Comparison of ENCODE assay signal across 8 cellular contexts in genomic region chr12:88579941-88580871, GRCh38. TPM values are rescaled to one million over a fixed set of nuclear protein-coding genes. Genes with fewer than 3 reads are reported as not detected.
DNase-seq lines count a peak whose midpoint lies in the region; ATAC-seq and TF ChIP-seq lines count a peak whose summit lies in the region.

A gene with protein sequence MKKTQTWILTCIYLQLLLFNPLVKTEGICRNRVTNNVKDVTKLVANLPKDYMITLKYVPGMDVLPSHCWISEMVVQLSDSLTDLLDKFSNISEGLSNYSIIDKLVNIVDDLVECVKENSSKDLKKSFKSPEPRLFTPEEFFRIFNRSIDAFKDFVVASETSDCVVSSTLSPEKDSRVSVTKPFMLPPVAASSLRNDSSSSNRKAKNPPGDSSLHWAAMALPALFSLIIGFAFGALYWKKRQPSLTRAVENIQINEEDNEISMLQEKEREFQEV (minus strand): TSS chr12:88580471. CDS start chr12:88580278, 193 bp downstream.

- TSS peak; percentile 54 for BruUV-seq in PC-9 (replicated peaks; lab: Mats Ljungman, UMichigan)

- H3K4me2 ChIP-seq in PC-9: peak within 1 kb of the TSS; percentile 94

- no peaks in the 10 kb centered on the region for H3K9me2 ChIP-seq in PC-9 (ENCODE audit: insufficient read depth)

- POLR2A ChIA-PET in PC-9 (lab: Charles Lee; ENCODE audit: unreplicated experiment): interaction anchor here (0.5 to 0.7 kb wide), 8 partner anchors 86 to 489 kb away, joined by 3 to 6 read pairs (median 3); no protein-coding TSS in a partner anchor
- POLR2A ChIA-PET in CD4-positive, alpha-beta T cell (lab: Charles Lee): no interaction called here

- peak; percentile 74 for ATAC-seq in GM21528 (IDR thresholded peaks at IDR 0.05; ENCODE audit: low FRiP score, unreplicated experiment)
- ATAC-seq in CD4-positive, alpha-beta T cell (ENCODE audit: poor library complexity): no peak

- H3K9me3 Mint-ChIP-seq in CD4-positive, alpha-beta T cell: no peaks in the 10 kb centered on the region

- H3K36me3 ChIP-seq in PC-9 (ENCODE audit: low read depth): no peaks in the 10 kb centered on the region

- peaks cover 4% of the 10 kb centered on the region for H3K4me1 Mint-ChIP-seq in CD4-positive, alpha-beta T cell (ENCODE audit: low read depth)

- H3F3A ChIP-seq in PC-9 (ENCODE audit: insufficient read depth, low read depth): no peaks in the 10 kb centered on the region

- in situ Hi-C loops in KBM-7 (cut with MboI; ENCODE audit: low pct_unique_long_range_greater_than_20kb, low sequenced_read_pairs): no loop called here

- CTCF ChIA-PET in PC-9 (lab: Charles Lee): no interaction called here
- CTCF ChIA-PET in CD4-positive, alpha-beta T cell (lab: Charles Lee): no interaction called here

- DNase-seq in DMS 273 treated with DMSO at 0.1 percent for 48 hours (lab: John Stamatoyannopoulos, UW): peak; percentile 37
- DNase-seq in KBM-7: peak; percentile 90
- DNase-seq in PC-9: peak; percentile 52 to 89
- DNase-seq in brain pericyte (ENCODE audit: low read depth, low spot score): peak; percentile 65
- peak in 45 of 51 donors; percentile 6 to 78 (median 53) for DNase-seq in hypothalamus (lab: John Stamatoyannopoulos, UW)
- DNase-seq in putamen (ENCODE audit: low spot score): peak; percentile 64
- DNase-seq in CD4-positive, alpha-beta T cell: no peak

- no peaks in the 10 kb centered on the region for H3K27me3 ChIP-seq in PC-9 (ENCODE audit: insufficient read depth, low read depth)
- peaks cover 20% of the 10 kb centered on the region for H3K27me3 ChIP-seq in CD4-positive, alpha-beta T cell (ENCODE audit: control insufficient read depth, insufficient read depth, low read length)

- peaks cover 55% of the 10 kb centered on the region for H3K27me3 Mint-ChIP-seq in CD4-positive, alpha-beta T cell

- H3K4me3 ChIP-seq in PC-9: peak within 1 kb of the TSS; percentile 67

- H3K27ac ChIP-seq in PC-9: no peak within 1 kb of the TSS
- no peak within 1 kb of the TSS for H3K27ac ChIP-seq in CD4-positive, alpha-beta T cell (ENCODE audit: low read depth, low read length)

- TF ChIP-seq CTCF in PC-9 (conservative IDR thresholded peaks at IDR 0.05): no peak
- no peak for TF ChIP-seq CTCF in CD4-positive, alpha-beta T cell (IDR thresholded peaks at IDR 0.05)

- no peak within 1 kb of the TSS for H3K27ac Mint-ChIP-seq in CD4-positive, alpha-beta T cell

- H3K9me3 ChIP-seq in PC-9 (ENCODE audit: insufficient read depth, low read depth): no peaks in the 10 kb centered on the region
- no peaks in the 10 kb centered on the region for H3K9me3 ChIP-seq in CD4-positive, alpha-beta T cell (ENCODE audit: control insufficient read depth, low read length)

- intact Hi-C loops in PC-9 (cut with micrococcal nuclease; ENCODE audit: unreplicated experiment): loop anchor here (2.0 to 5.0 kb wide), 4 partner anchors 281 to 438 kb away; partner anchors contain the start of genes CEP290 and TMTC3
- intact Hi-C loops in CD4-positive, alpha-beta T cell (cut with DNase I, micrococcal nuclease): no loop called here

- H3K4me3 Mint-ChIP-seq in CD4-positive, alpha-beta T cell: no peak within 1 kb of the TSS

- H3K4me1 ChIP-seq in PC-9 (replicated peaks; ENCODE audit: insufficient read depth): peaks cover 13% of the 10 kb centered on the region

- no peaks in the 10 kb centered on the region for H4K20me1 ChIP-seq in PC-9 (ENCODE audit: insufficient read depth)

- peak within 1 kb of the TSS; percentile 96 for H2AFZ ChIP-seq in PC-9

- H3K36me3 Mint-ChIP-seq in CD4-positive, alpha-beta T cell (ENCODE audit: low read depth): no peaks in the 10 kb centered on the region

- H3K79me2 ChIP-seq in PC-9 (ENCODE audit: low read depth): no peaks in the 10 kb centered on the region

RNA-seq across cellular contexts. Expression of the gene that starts here (rescaled TPM):
- total RNA-seq in PC-9 (2021): 15.8 and 17.4 TPM in 2 replicates
- total RNA-seq in CD4-positive, alpha-beta T cell: not detected

Comparison
In these comparisons a context has a peak if more than half of its experiments do, and no peak if none do; other contexts are left out.
1. RNA of the gene that starts here (total RNA-seq): 15.8 to 17.4 TPM in PC-9; not detected in CD4-positive, alpha-beta T cell; every median in the first group is over 10 times any median in the second.
2. DNase-seq: peak in DMS 273 treated with DMSO at 0.1 percent for 48 hours (single experiment), KBM-7 (single experiment), PC-9 (2 of 2), brain pericyte (single experiment), hypothalamus (45 of 51) and putamen (single experiment); none in CD4-positive, alpha-beta T cell (0 of 10).